Comparison of ENCODE assay signal across 1 cellular context in genomic region chr7:155807805-155808550, GRCh38.
A peak's percentile ranks its signal among the peaks of the same experiment; 100 is the strongest.
TF ChIP-seq lines count a peak whose summit lies in the region.

No MANE protein-coding gene starts in this region.

TF ChIP-seq in HepG2, 621 proteins besides CTCF, POLR2A, EP300 and RAD21 (continued from another document and continues in another):
- no peak for TF ChIP-seq ZNF232 (CRISPR knock-in tag; IDR thresholded peaks at IDR 0.05; ENCODE audit: borderline replicate concordance)
- no peak for TF ChIP-seq RNF2 (conservative IDR thresholded peaks at IDR 0.05; ENCODE audit: low read depth)
- no peak for TF ChIP-seq ZNF414 (CRISPR knock-in tag; IDR thresholded peaks at IDR 0.05)
- no peak for TF ChIP-seq ZNF24 (IDR thresholded peaks at IDR 0.05)
- no peak for TF ChIP-seq NCOA1 (CRISPR knock-in tag; IDR thresholded peaks at IDR 0.05)
- TF ChIP-seq ZFP37 (CRISPR knock-in tag; IDR thresholded peaks at IDR 0.05; ENCODE audit: borderline replicate concordance): no peak
- no peak for TF ChIP-seq TSC22D2 (CRISPR knock-in tag; IDR thresholded peaks at IDR 0.05; ENCODE audit: borderline replicate concordance)
- TF ChIP-seq, protein P1, sequence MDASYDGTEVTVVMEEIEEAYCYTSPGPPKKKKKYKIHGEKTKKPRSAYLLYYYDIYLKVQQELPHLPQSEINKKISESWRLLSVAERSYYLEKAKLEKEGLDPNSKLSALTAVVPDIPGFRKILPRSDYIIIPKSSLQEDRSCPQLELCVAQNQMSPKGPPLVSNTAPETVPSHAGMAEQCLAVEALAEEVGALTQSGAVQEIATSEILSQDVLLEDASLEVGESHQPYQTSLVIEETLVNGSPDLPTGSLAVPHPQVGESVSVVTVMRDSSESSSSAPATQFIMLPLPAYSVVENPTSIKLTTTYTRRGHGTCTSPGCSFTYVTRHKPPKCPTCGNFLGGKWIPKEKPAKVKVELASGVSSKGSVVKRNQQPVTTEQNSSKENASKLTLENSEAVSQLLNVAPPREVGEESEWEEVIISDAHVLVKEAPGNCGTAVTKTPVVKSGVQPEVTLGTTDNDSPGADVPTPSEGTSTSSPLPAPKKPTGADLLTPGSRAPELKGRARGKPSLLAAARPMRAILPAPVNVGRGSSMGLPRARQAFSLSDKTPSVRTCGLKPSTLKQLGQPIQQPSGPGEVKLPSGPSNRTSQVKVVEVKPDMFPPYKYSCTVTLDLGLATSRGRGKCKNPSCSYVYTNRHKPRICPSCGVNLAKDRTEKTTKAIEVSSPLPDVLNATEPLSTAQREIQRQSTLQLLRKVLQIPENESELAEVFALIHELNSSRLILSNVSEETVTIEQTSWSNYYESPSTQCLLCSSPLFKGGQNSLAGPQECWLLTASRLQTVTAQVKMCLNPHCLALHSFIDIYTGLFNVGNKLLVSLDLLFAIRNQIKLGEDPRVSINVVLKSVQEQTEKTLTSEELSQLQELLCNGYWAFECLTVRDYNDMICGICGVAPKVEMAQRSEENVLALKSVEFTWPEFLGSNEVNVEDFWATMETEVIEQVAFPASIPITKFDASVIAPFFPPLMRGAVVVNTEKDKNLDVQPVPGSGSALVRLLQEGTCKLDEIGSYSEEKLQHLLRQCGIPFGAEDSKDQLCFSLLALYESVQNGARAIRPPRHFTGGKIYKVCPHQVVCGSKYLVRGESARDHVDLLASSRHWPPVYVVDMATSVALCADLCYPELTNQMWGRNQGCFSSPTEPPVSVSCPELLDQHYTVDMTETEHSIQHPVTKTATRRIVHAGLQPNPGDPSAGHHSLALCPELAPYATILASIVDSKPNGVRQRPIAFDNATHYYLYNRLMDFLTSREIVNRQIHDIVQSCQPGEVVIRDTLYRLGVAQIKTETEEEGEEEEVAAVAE (CRISPR knock-in tag; IDR thresholded peaks at IDR 0.05; ENCODE audit: borderline replicate concordance): no peak
- TF ChIP-seq PAX8 (CRISPR knock-in tag; IDR thresholded peaks at IDR 0.05; ENCODE audit: borderline replicate concordance): no peak
- no peak for TF ChIP-seq ZFY (CRISPR knock-in tag; IDR thresholded peaks at IDR 0.05)
- no peak for TF ChIP-seq ZNF326 (CRISPR knock-in tag; IDR thresholded peaks at IDR 0.05; ENCODE audit: borderline replicate concordance)
- TF ChIP-seq FOXO1 (CRISPR knock-in tag; IDR thresholded peaks at IDR 0.05): no peak; the same call in 1 of the 2 replicates
- no peak for TF ChIP-seq BCL6 (CRISPR knock-in tag; IDR thresholded peaks at IDR 0.05)
- TF ChIP-seq, protein P2, sequence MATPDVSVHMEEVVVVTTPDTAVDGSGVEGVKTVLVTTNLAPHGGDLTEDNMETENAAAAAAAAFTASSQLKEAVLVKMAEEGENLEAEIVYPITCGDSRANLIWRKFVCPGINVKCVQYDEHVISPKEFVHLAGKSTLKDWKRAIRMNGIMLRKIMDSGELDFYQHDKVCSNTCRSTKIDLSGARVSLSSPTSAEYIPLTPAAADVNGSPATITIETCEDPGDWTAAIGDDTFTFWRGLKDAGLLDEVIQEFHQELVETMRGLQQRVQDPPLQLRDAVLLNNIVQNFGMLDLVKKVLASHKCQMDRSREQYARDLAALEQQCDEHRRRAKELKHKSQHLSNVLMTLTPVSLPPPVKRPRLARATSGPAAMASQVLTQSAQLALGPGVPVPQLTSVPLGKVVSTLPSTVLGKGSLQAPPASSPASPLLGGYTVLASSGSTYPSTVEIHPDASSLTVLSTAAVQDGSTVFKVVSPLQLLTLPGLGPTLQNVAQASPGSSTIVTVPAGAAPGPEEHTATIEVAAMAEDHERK (CRISPR knock-in tag; IDR thresholded peaks at IDR 0.05; ENCODE audit: low read depth): no peak
- TF ChIP-seq FLYWCH1 (CRISPR knock-in tag; IDR thresholded peaks at IDR 0.05): no peak
- TF ChIP-seq PLRG1 (conservative IDR thresholded peaks at IDR 0.05): no peak
- no peak for TF ChIP-seq SRSF1 (optimal IDR thresholded peaks at IDR 0.05; ENCODE audit: low read depth, low read length)
- TF ChIP-seq RARG (CRISPR knock-in tag; IDR thresholded peaks at IDR 0.05; ENCODE audit: low read depth): no peak
- TF ChIP-seq ZNF354B (CRISPR knock-in tag; IDR thresholded peaks at IDR 0.05): no peak
- no peak for TF ChIP-seq RFX5 (IDR thresholded peaks at IDR 0.05; ENCODE audit: low read depth, low read length)
- TF ChIP-seq, protein P3, sequence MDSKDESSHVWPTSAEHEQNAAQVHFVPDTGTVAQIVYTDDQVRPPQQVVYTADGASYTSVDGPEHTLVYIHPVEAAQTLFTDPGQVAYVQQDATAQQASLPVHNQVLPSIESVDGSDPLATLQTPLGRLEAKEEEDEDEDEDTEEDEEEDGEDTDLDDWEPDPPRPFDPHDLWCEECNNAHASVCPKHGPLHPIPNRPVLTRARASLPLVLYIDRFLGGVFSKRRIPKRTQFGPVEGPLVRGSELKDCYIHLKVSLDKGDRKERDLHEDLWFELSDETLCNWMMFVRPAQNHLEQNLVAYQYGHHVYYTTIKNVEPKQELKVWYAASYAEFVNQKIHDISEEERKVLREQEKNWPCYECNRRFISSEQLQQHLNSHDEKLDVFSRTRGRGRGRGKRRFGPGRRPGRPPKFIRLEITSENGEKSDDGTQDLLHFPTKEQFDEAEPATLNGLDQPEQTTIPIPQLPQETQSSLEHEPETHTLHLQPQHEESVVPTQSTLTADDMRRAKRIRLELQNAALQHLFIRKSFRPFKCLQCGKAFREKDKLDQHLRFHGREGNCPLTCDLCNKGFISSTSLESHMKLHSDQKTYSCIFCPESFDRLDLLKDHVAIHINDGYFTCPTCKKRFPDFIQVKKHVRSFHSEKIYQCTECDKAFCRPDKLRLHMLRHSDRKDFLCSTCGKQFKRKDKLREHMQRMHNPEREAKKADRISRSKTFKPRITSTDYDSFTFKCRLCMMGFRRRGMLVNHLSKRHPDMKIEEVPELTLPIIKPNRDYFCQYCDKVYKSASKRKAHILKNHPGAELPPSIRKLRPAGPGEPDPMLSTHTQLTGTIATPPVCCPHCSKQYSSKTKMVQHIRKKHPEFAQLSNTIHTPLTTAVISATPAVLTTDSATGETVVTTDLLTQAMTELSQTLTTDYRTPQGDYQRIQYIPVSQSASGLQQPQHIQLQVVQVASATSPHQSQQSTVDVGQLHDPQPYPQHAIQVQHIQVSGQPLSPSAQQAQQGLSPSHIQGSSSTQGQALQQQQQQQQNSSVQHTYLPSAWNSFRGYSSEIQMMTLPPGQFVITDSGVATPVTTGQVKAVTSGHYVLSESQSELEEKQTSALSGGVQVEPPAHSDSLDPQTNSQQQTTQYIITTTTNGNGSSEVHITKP (CRISPR knock-in tag; IDR thresholded peaks at IDR 0.05; ENCODE audit: low read depth): no peak
- no peak for TF ChIP-seq ZNF136 (CRISPR knock-in tag; IDR thresholded peaks at IDR 0.05; ENCODE audit: low read depth)
- TF ChIP-seq HIVEP1 (CRISPR knock-in tag; IDR thresholded peaks at IDR 0.05): peak; percentile 55; the same call in 1 of the 2 replicates
- TF ChIP-seq ZNF543 (CRISPR knock-in tag; IDR thresholded peaks at IDR 0.05): no peak
- no peak for TF ChIP-seq CCAR2 (optimal IDR thresholded peaks at IDR 0.05; ENCODE audit: low read depth, low read length)
- TF ChIP-seq ZNF850 (CRISPR knock-in tag; conservative IDR thresholded peaks at IDR 0.05): no peak
- TF ChIP-seq ZNF441 (CRISPR knock-in tag; IDR thresholded peaks at IDR 0.05; ENCODE audit: borderline replicate concordance): no peak
- TF ChIP-seq ZBTB38 (CRISPR knock-in tag; IDR thresholded peaks at IDR 0.05): no peak
- peak; percentile 48; the same call in 1 of the 2 replicates for TF ChIP-seq ZNF431 (CRISPR knock-in tag; IDR thresholded peaks at IDR 0.05; ENCODE audit: borderline replicate concordance, low read depth)
- no peak for TF ChIP-seq ZNF546 (CRISPR knock-in tag; conservative IDR thresholded peaks at IDR 0.05)
- no peak for TF ChIP-seq DNMT1 (CRISPR knock-in tag; IDR thresholded peaks at IDR 0.05)
- TF ChIP-seq PRDM15 (CRISPR knock-in tag; IDR thresholded peaks at IDR 0.05): no peak
- TF ChIP-seq, protein P4, sequence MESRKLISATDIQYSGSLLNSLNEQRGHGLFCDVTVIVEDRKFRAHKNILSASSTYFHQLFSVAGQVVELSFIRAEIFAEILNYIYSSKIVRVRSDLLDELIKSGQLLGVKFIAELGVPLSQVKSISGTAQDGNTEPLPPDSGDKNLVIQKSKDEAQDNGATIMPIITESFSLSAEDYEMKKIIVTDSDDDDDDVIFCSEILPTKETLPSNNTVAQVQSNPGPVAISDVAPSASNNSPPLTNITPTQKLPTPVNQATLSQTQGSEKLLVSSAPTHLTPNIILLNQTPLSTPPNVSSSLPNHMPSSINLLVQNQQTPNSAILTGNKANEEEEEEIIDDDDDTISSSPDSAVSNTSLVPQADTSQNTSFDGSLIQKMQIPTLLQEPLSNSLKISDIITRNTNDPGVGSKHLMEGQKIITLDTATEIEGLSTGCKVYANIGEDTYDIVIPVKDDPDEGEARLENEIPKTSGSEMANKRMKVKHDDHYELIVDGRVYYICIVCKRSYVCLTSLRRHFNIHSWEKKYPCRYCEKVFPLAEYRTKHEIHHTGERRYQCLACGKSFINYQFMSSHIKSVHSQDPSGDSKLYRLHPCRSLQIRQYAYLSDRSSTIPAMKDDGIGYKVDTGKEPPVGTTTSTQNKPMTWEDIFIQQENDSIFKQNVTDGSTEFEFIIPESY (CRISPR knock-in tag; IDR thresholded peaks at IDR 0.05): no peak
- TF ChIP-seq, protein P5, sequence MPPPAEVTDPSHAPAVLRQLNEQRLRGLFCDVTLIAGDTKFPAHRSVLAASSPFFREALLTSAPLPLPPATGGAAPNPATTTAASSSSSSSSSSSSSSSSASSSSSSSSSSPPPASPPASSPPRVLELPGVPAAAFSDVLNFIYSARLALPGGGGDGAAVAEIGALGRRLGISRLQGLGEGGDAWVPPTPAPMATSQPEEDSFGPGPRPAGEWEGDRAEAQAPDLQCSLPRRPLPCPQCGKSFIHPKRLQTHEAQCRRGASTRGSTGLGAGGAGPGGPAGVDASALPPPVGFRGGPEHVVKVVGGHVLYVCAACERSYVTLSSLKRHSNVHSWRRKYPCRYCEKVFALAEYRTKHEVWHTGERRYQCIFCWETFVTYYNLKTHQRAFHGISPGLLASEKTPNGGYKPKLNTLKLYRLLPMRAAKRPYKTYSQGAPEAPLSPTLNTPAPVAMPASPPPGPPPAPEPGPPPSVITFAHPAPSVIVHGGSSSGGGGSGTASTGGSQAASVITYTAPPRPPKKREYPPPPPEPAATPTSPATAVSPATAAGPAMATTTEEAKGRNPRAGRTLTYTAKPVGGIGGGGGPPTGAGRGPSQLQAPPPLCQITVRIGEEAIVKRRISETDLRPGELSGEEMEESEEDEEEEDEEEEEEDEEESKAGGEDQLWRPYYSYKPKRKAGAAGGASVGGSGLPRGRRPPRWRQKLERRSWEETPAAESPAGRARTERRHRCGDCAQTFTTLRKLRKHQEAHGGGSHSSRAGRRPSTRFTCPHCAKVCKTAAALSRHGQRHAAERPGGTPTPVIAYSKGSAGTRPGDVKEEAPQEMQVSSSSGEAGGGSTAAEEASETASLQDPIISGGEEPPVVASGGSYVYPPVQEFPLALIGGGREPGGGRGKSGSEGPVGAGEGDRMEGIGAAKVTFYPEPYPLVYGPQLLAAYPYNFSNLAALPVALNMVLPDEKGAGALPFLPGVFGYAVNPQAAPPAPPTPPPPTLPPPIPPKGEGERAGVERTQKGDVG (CRISPR knock-in tag; IDR thresholded peaks at IDR 0.05; ENCODE audit: borderline replicate concordance): no peak
- TF ChIP-seq ATAD3A (CRISPR knock-in tag; IDR thresholded peaks at IDR 0.05): no peak
- TF ChIP-seq AGO2 (optimal IDR thresholded peaks at IDR 0.05; ENCODE audit: low read depth, low read length): no peak
- TF ChIP-seq YEATS4 (CRISPR knock-in tag; IDR thresholded peaks at IDR 0.05; ENCODE audit: borderline replicate concordance): no peak
- TF ChIP-seq ZNF124 (CRISPR knock-in tag; IDR thresholded peaks at IDR 0.05): no peak
